Comparison of ENCODE assay signal across 8 cellular contexts in genomic region chr3:15269091-15269989, GRCh38.
DNase-seq lines count a peak whose midpoint lies in the region; ATAC-seq and TF ChIP-seq lines count a peak whose summit lies in the region.

No MANE protein-coding gene starts in this region.

- DNase-seq in SW 1271 (lab: John Stamatoyannopoulos, UW) (peak; percentile 88 to 96), cardiac septum (ENCODE audit: low spot score) (peak; percentile 95), ureter (ENCODE audit: low spot score) (peak; percentile 91), NAMALWA (ENCODE audit: low spot score) (no peak)
- DNase-seq in activated naive CD8-positive, alpha-beta T cell treated with anti-CD3 and anti-CD28 coated beads for 36 hours = peak; percentile 88

- H3K36me3 ChIP-seq in rectal smooth muscle tissue (ENCODE audit: control insufficient read depth, insufficient read depth, low read length) = no peaks in the 10 kb centered on the region

- H3K27me3 ChIP-seq in rectal smooth muscle tissue (ENCODE audit: control insufficient read depth, insufficient read depth, low read length) = no peaks in the 10 kb centered on the region

- no peak overlapping the region for H3K4me3 ChIP-seq in rectal smooth muscle tissue (ENCODE audit: low read length)

- TF ChIP-seq POLR2A in GM18505 (IDR thresholded peaks at IDR 0.05; ENCODE audit: borderline replicate concordance, extremely low read depth, insufficient read depth, insufficient read length) = peak; percentile 67

- peak; percentile 60 for ATAC-seq in GM18505 (IDR thresholded peaks at IDR 0.05; ENCODE audit: unreplicated experiment)
- ATAC-seq in HG03139 (IDR thresholded peaks at IDR 0.05; ENCODE audit: unreplicated experiment) = peak; percentile 53

- no peaks in the 10 kb centered on the region for H3K9me3 Mint-ChIP-seq in activated naive CD8-positive, alpha-beta T cell treated with anti-CD3 and anti-CD28 coated beads for 36 hours

- peak overlapping the region; percentile 29 for H3K4me3 Mint-ChIP-seq in activated naive CD8-positive, alpha-beta T cell treated with anti-CD3 and anti-CD28 coated beads for 36 hours

- H3K36me3 Mint-ChIP-seq in activated naive CD8-positive, alpha-beta T cell treated with anti-CD3 and anti-CD28 coated beads for 36 hours = no peaks in the 10 kb centered on the region

- intact Hi-C loops in cardiac septum (cut with DNase I) = loop anchor here (2.0 kb wide), 1 partner anchor 135 kb away; no protein-coding TSS in a partner anchor

- no peak overlapping the region for H3K9ac ChIP-seq in rectal smooth muscle tissue (ENCODE audit: low read length)

- no peaks in the 10 kb centered on the region for H3K4me1 ChIP-seq in rectal smooth muscle tissue (ENCODE audit: control insufficient read depth, insufficient read depth, low read length)

- H3K27ac Mint-ChIP-seq in activated naive CD8-positive, alpha-beta T cell treated with anti-CD3 and anti-CD28 coated beads for 36 hours = peak overlapping the region; percentile 59

- no peaks in the 10 kb centered on the region for H3K27me3 Mint-ChIP-seq in activated naive CD8-positive, alpha-beta T cell treated with anti-CD3 and anti-CD28 coated beads for 36 hours

- H3K27ac ChIP-seq in rectal smooth muscle tissue (ENCODE audit: low read depth, low read length) = peak overlapping the region; percentile 40

- H3K4me1 Mint-ChIP-seq in activated naive CD8-positive, alpha-beta T cell treated with anti-CD3 and anti-CD28 coated beads for 36 hours = peaks cover 41% of the 10 kb centered on the region
